ENCODE assay signal across 28 cellular contexts in genomic region chr15:73333001-73333400, GRCh38. TPM values are rescaled to one million over a fixed set of nuclear protein-coding genes. Genes with fewer than 3 reads are reported as not detected.
"Had no signal": no experiment of that assay in that cellular context is flagged by ENCODE, and none has a peak within 500 bp of the region (broad histone marks: within the 10 kb centered on the region; RNA-seq: fewer than 3 reads in every experiment).

No MANE protein-coding gene starts in this region.

- ATAC-seq: activated CD8-positive, alpha-beta T cell treated with anti-CD3 and anti-CD28 coated beads, Interleukin-2, amount 10 ng/mL, durations not matched to agents 7 days and 5 days; Panc1; WTC11 had no signal

- DNase-seq: activated CD4-positive, alpha-beta T cell treated with anti-CD3 and anti-CD28 coated beads for 48 hours; activated CD4-positive, alpha-beta T cell treated with anti-CD3 and anti-CD28 coated beads, Interleukin-2, amount 50 U/mL, for 4 hours; activated CD4-positive, CD25-positive, alpha-beta regulatory T cell treated with anti-CD3 and anti-CD28 coated beads, Interleukin-2, amount 50 U/mL, for 72 hours; activated CD8-positive, alpha-beta memory T cell treated with anti-CD3 and anti-CD28 coated beads, Interleukin-2, amount 50 U/mL, for 48 hours; activated CD8-positive, alpha-beta T cell treated with anti-CD3 and anti-CD28 coated beads, Interleukin-2, amount 10 ng/mL, durations not matched to agents 7 days and 5 days; activated naive CD4-positive, alpha-beta T cell treated with anti-CD3 and anti-CD28 coated beads, Interleukin-2, amount 50 U/mL, for 16 hours; activated naive CD8-positive, alpha-beta T cell treated with anti-CD3 and anti-CD28 coated beads, Interleukin-2, amount 10 ng/mL, durations not matched to agents 7 days and 5 days; activated T-cell treated with anti-CD3 and anti-CD28 coated beads, Interleukin-2, amount 50 U/mL, for 1 hour; adrenal gland; anterior cingulate cortex; Karpas-422; MM.1S; NCI-H1105 treated with DMSO at 0.1 percent for 48 hours; NCI-H1436 treated with DMSO at 0.1 percent for 48 hours; NCI-H187; NCI-H2081; NCI-H510A treated with DMSO at 0.1 percent for 48 hours; NCI-H69; NK-92 treated with Interleukin-12 subunit alpha and Interleukin-12 subunit beta, amount 100 ng/mL, for 24 hours; OCI-M1; SHP77 treated with DMSO at 0.1 percent for 48 hours; T-helper 9 cell had no signal

- H3K4me3 Mint-ChIP-seq: activated CD8-positive, alpha-beta T cell treated with anti-CD3 and anti-CD28 coated beads, Interleukin-2, amount 10 ng/mL, durations not matched to agents 7 days and 5 days; activated naive CD8-positive, alpha-beta T cell treated with anti-CD3 and anti-CD28 coated beads, Interleukin-2, amount 10 ng/mL, durations not matched to agents 7 days and 5 days; T-helper 1 cell treated with Interleukin-12 subunit alpha and Interleukin-12 subunit beta and Interleukin-4 antibody, amounts not matched to agents 30 μg/mL and 1 μg/mL, for 36 hours; WTC11 had no signal

- H3K9me3 ChIP-seq: adrenal gland, breast epithelium had no signal

- H3K27me3 ChIP-seq: adrenal gland, breast epithelium had no signal

- H3K27ac Mint-ChIP-seq: activated CD8-positive, alpha-beta T cell treated with anti-CD3 and anti-CD28 coated beads, Interleukin-2, amount 10 ng/mL, durations not matched to agents 7 days and 5 days; activated naive CD8-positive, alpha-beta T cell treated with anti-CD3 and anti-CD28 coated beads, Interleukin-2, amount 10 ng/mL, durations not matched to agents 7 days and 5 days; T-helper 1 cell treated with Interleukin-12 subunit alpha and Interleukin-12 subunit beta and Interleukin-4 antibody, amounts not matched to agents 30 μg/mL and 1 μg/mL, for 36 hours; WTC11 had no signal

- H3K4me1 ChIP-seq: adrenal gland, breast epithelium had no signal

- H3K27ac ChIP-seq: adrenal gland, breast epithelium, RWPE1 had no signal

- H3K36me3 Mint-ChIP-seq: activated naive CD8-positive, alpha-beta T cell treated with anti-CD3 and anti-CD28 coated beads, Interleukin-2, amount 10 ng/mL, durations not matched to agents 7 days and 5 days; WTC11 had no signal

- H3K27me3 Mint-ChIP-seq: activated naive CD8-positive, alpha-beta T cell treated with anti-CD3 and anti-CD28 coated beads, Interleukin-2, amount 10 ng/mL, durations not matched to agents 7 days and 5 days had no signal

- H3K4me3 ChIP-seq: adrenal gland, breast epithelium had no signal

- H3K4me1 Mint-ChIP-seq: activated naive CD8-positive, alpha-beta T cell treated with anti-CD3 and anti-CD28 coated beads, Interleukin-2, amount 10 ng/mL, durations not matched to agents 7 days and 5 days; WTC11 had no signal

- H3K36me3 ChIP-seq: adrenal gland, breast epithelium had no signal

RNA-seq across cellular contexts. Expression of gene HCN4, which starts 35.8 kb away (rescaled TPM):
- total RNA-seq: activated CD8-positive, alpha-beta T cell treated with anti-CD3 and anti-CD28 coated beads, Interleukin-2, amount 10 ng/mL, durations not matched to agents 7 days and 5 days; activated naive CD8-positive, alpha-beta T cell treated with anti-CD3 and anti-CD28 coated beads, Interleukin-2, amount 10 ng/mL, durations not matched to agents 7 days and 5 days; breast epithelium; SK-MEL-5 had no signal
